Comparison of ENCODE assay signal across 11 cellular contexts in the genomic region with DNA sequence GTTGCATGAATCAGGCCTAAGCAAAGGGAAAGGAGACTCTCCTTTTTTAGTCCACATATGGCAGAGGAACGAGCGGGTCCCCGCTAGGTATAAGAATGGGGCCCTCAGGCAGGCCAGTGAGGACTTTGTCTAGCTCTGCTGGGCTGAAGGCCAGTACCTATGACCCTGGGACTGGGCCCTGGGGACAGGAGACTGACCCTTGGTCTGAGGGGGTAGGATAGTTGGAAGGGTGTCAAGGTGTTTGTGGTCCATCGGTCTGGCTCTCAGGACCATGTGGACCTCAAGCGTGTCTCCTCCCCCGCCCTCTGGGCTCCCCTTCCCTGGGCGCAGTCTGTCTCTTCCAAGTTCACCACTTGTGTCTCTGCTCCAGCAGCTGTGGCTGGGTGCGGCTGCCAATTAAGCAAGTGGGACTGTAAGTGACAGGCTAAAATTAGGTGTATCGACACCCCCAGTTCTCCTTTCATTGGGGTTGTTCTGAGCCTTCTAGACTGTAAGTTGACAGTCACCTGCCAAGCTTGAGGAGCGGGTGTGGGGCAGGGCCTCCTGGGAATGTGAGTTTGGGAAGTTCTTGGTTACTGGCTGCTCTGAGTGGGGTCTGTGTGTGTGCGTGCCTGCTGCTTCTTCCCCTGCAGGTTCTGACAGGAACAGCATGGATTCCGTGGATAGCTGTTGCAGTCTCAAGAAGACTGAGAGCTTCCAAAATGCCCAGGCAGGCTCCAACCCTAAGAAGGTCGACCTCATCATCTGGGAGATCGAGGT. TPM values are rescaled to one million over a fixed set of nuclear protein-coding genes. Genes with fewer than 3 reads are reported as not detected.
DNase-seq lines count a peak whose midpoint lies in the region; ATAC-seq and TF ChIP-seq lines count a peak whose summit lies in the region.
"Had no signal": no experiment of that assay in that cellular context is flagged by ENCODE, and none has a peak within 500 bp of the region (broad histone marks: within the 10 kb centered on the region; RNA-seq: fewer than 3 reads in every experiment).

No MANE protein-coding gene starts in this region.

- ATAC-seq in GM18868 (IDR thresholded peaks at IDR 0.05; ENCODE audit: unreplicated experiment) (no peak), GM18861 (IDR thresholded peaks at IDR 0.05; ENCODE audit: unreplicated experiment) (no peak)

- H3K4me3 ChIP-seq in WERI-Rb-1 (ENCODE audit: low read depth, low read length) (no peak overlapping the region), cardiac muscle cell (no peak overlapping the region), prostate gland (no peak overlapping the region)
- H3K4me3 ChIP-seq in effector memory CD4-positive, alpha-beta T cell (ENCODE audit: insufficient read depth, low read depth, low read length, poor library complexity, severe bottlenecking) = no peak overlapping the region

- 49% methylated on average over 14 of the region's 14 CpGs for WGBS in prostate gland

- H3K27me3 ChIP-seq in WERI-Rb-1 (ENCODE audit: insufficient read depth, low read depth, severe bottlenecking) (no peaks in the 10 kb centered on the region), cardiac muscle cell (no peaks in the 10 kb centered on the region), prostate gland (replicated peaks; ENCODE audit: insufficient read depth) (no peaks in the 10 kb centered on the region)
- H3K27me3 ChIP-seq in effector memory CD4-positive, alpha-beta T cell (replicated peaks; ENCODE audit: control insufficient read depth, insufficient read depth, low read length, poor library complexity, severe bottlenecking) = no peaks in the 10 kb centered on the region

- H3K9me3 ChIP-seq in WERI-Rb-1 (ENCODE audit: severe bottlenecking) (no peaks in the 10 kb centered on the region), cardiac muscle cell (ENCODE audit: low read depth) (no peaks in the 10 kb centered on the region), prostate gland (no peaks in the 10 kb centered on the region)
- H3K9me3 ChIP-seq in effector memory CD4-positive, alpha-beta T cell (ENCODE audit: control insufficient read depth, low read length) = no peaks in the 10 kb centered on the region

- no peak for TF ChIP-seq POLR2A in prostate gland (IDR thresholded peaks at IDR 0.05)

- intact Hi-C loops in prostate gland (cut with DNase I) = loop anchor here (10.0 kb wide), 1 partner anchor 105 kb away; no protein-coding TSS in a partner anchor

- TF ChIP-seq CTCF in GM12872 (IDR thresholded peaks at IDR 0.05; ENCODE audit: insufficient read depth, low read depth, low read length) (0 out of 3 replicates have a peak, but pooled peaks have one; percentile 11), WERI-Rb-1 (IDR thresholded peaks at IDR 0.05; ENCODE audit: low read depth, low read length) (peak; percentile 52), cardiac muscle cell (IDR thresholded peaks at IDR 0.05; ENCODE audit: low read depth, low read length) (peak; percentile 15), prostate gland (IDR thresholded peaks at IDR 0.05) (peak in 2 of 4 experiments; percentile 21)

- H3K4me1 ChIP-seq in cardiac muscle cell (ENCODE audit: low read depth) (peaks cover 46% of the 10 kb centered on the region), prostate gland (replicated peaks) (peaks cover 7% of the 10 kb centered on the region)
- H3K4me1 ChIP-seq in effector memory CD4-positive, alpha-beta T cell (ENCODE audit: control insufficient read depth, insufficient read depth, low read length, poor library complexity, severe bottlenecking) = no peaks in the 10 kb centered on the region

- H3K36me3 ChIP-seq in WERI-Rb-1 (peaks cover 80% of the 10 kb centered on the region), cardiac muscle cell (peaks cover 5% of the 10 kb centered on the region), prostate gland (no peaks in the 10 kb centered on the region)
- H3K36me3 ChIP-seq in effector memory CD4-positive, alpha-beta T cell (ENCODE audit: control insufficient read depth, insufficient read depth, low read length) = peaks cover 31% of the 10 kb centered on the region

- DNase-seq in WERI-Rb-1 (peak; percentile 41), cardiac muscle cell (ENCODE audit: low read depth in 1 of 2, low spot score in 1 of 2) (peak; percentile 29 to 40), prostate gland (ENCODE audit: low spot score) (no peak), DMS79 treated with DMSO at 0.1 percent for 48 hours (lab: John Stamatoyannopoulos, UW) (no peak)
- no peak for DNase-seq in effector memory CD4-positive, alpha-beta T cell
- DNase-seq: DMS79; effector CD4-positive, alpha-beta T cell; stimulated activated CD4-positive, alpha-beta T cell treated with anti-CD3 and anti-CD28 coated beads, Interleukin-2, amount 100 ng/mL, for 48 hours had no signal

- H3K27ac ChIP-seq in WERI-Rb-1 (no peak overlapping the region), cardiac muscle cell (no peak overlapping the region), prostate gland (peak overlapping the region; percentile 53 to 70)
- no peak overlapping the region for H3K27ac ChIP-seq in effector memory CD4-positive, alpha-beta T cell (ENCODE audit: insufficient read depth, low read length, poor library complexity, severe bottlenecking)

RNA-seq across cellular contexts. Expression of a gene that starts 24.5 kb away (rescaled TPM):
- total RNA-seq in cardiac muscle cell = 65.4 and 81.4 TPM in 2 replicates
- polyA plus RNA-seq in cardiac muscle cell = 35.3 and 56.6 TPM in 2 replicates
- total RNA-seq in prostate gland = 100 to 1,000 TPM in 1 of 2 donors, 10 to 100 TPM in 1; 61.7 to 124 TPM

Comparison
In these comparisons a context has a peak if more than half of its experiments do, and no peak if none do; other contexts are left out.
1. DNase-seq: peak in WERI-Rb-1 (single experiment) and cardiac muscle cell (2 of 2); none in prostate gland (single experiment), effector memory CD4-positive, alpha-beta T cell (0 of 3) and DMS79 treated with DMSO at 0.1 percent for 48 hours (single experiment).
2. H3K27ac ChIP-seq: peak in prostate gland (2 of 2); none in WERI-Rb-1 (single experiment), cardiac muscle cell (single experiment) and effector memory CD4-positive, alpha-beta T cell (single experiment).